17 cellular contexts compared by ENCODE assay signal in genomic region chr14:95011449-95012020, GRCh38.
A peak's percentile ranks its signal among the peaks of the same experiment; 100 is the strongest.
DNase-seq lines count a peak whose midpoint lies in the region; ATAC-seq and TF ChIP-seq lines count a peak whose summit lies in the region.
"Had no signal": no experiment of that assay in that cellular context is flagged by ENCODE, and none has a peak within 500 bp of the region (broad histone marks: within the 10 kb centered on the region; RNA-seq: fewer than 3 reads in every experiment).

No MANE protein-coding gene starts in this region.

- H2AFZ ChIP-seq in neural cell (ENCODE audit: low read depth, low read length), result no peak overlapping the region
- H2AFZ ChIP-seq: GM23248 had no signal

- no peaks in the 10 kb centered on the region for H4K20me1 ChIP-seq in neural cell (ENCODE audit: insufficient read depth)
- H4K20me1 ChIP-seq: BLaER1 treated with 17β-estradiol and CSF1 and Interleukin-3, amounts not matched to agents 10 nM and 100 nM had no signal

- TF ChIP-seq CTCF in neural cell (IDR thresholded peaks at IDR 0.05; ENCODE audit: poor library complexity, severe bottlenecking), result no peak
- TF ChIP-seq CTCF in upper lobe of left lung (IDR thresholded peaks at IDR 0.05), result no peak

- no peak overlapping the region for H3K9ac ChIP-seq in neural cell (ENCODE audit: low read length)
- H3K9ac ChIP-seq: BLaER1 treated with 17β-estradiol and CSF1 and Interleukin-3, amounts not matched to agents 10 nM and 100 nM; GM23248 had no signal

- H3K79me2 ChIP-seq in neural cell (replicated peaks; ENCODE audit: insufficient read depth, low read length), result no peaks in the 10 kb centered on the region

- H3K27ac ChIP-seq in neural cell (ENCODE audit: low read length) (no peak overlapping the region), upper lobe of left lung (no peak overlapping the region)
- H3K27ac ChIP-seq: BLaER1 treated with 17β-estradiol and CSF1 and Interleukin-3, amounts not matched to agents 10 nM and 100 nM; GM23248; HL-60; SK-N-MC had no signal

- no peak for TF ChIP-seq POLR2A in upper lobe of left lung (IDR thresholded peaks at IDR 0.05)

- H3K36me3 ChIP-seq in neural cell (ENCODE audit: insufficient read depth, low read length) (no peaks in the 10 kb centered on the region), upper lobe of left lung (no peaks in the 10 kb centered on the region)
- H3K36me3 ChIP-seq: BLaER1 treated with 17β-estradiol and CSF1 and Interleukin-3, amounts not matched to agents 10 nM and 100 nM had no signal

- no peak for TF ChIP-seq EP300 in neural cell (conservative IDR thresholded peaks at IDR 0.05; ENCODE audit: poor library complexity, severe bottlenecking)
- no peak for TF ChIP-seq EP300 in upper lobe of left lung (IDR thresholded peaks at IDR 0.05)

- H3K4me1 ChIP-seq in upper lobe of left lung, result no peaks in the 10 kb centered on the region

- 47 to 51% methylated on average over 16 of the region's 16 CpGs for WGBS in upper lobe of left lung, 2 donors

- DNase-seq in NCI-H524 (lab: John Stamatoyannopoulos, UW), result peak; percentile 15 to 66
- DNase-seq in NCI-H524 treated with DMSO at 0.1 percent for 48 hours (lab: John Stamatoyannopoulos, UW), result no peak
- DNase-seq in astrocyte of the hippocampus (ENCODE audit: low read depth, low spot score), result peak; percentile 50
- DNase-seq in upper lobe of left lung, result no peak
- DNase-seq in NCI-H345 treated with DMSO at 0.1 percent for 48 hours (lab: John Stamatoyannopoulos, UW; ENCODE audit: unreplicated experiment), result no peak
- DNase-seq: GF-D8, GM23248, NCI-H1436 treated with DMSO at 0.1 percent for 48 hours, NCI-H2029 treated with DMSO at 0.1 percent for 48 hours, NCI-H226 had no signal

- H3K27me3 ChIP-seq in neural cell (ENCODE audit: insufficient read depth, low read depth, low read length) (peaks cover 77% of the 10 kb centered on the region), upper lobe of left lung (no peaks in the 10 kb centered on the region)
- H3K27me3 ChIP-seq: BLaER1 treated with 17β-estradiol and CSF1 and Interleukin-3, amounts not matched to agents 10 nM and 100 nM had no signal

- no peaks in the 10 kb centered on the region for H3F3A ChIP-seq in neural cell (ENCODE audit: insufficient read depth, low read length, poor library complexity, severe bottlenecking)

- peak overlapping the region; percentile 14 for H3K4me3 ChIP-seq in neural cell (ENCODE audit: low read length)
- no peak overlapping the region for H3K4me3 ChIP-seq in upper lobe of left lung
- H3K4me3 ChIP-seq: BLaER1 treated with 17β-estradiol and CSF1 and Interleukin-3, amounts not matched to agents 10 nM and 100 nM; GM23248; SK-N-MC had no signal

- no peaks in the 10 kb centered on the region for H3K9me2 ChIP-seq in neural cell (ENCODE audit: insufficient read depth, low read length)

- no peaks in the 10 kb centered on the region for H3K9me3 ChIP-seq in neural cell (ENCODE audit: low read length)
- H3K9me3 ChIP-seq in upper lobe of left lung, result no peaks in the 10 kb centered on the region

- no peak overlapping the region for H3K4me2 ChIP-seq in neural cell (ENCODE audit: low read length)
- H3K4me2 ChIP-seq: BLaER1 treated with 17β-estradiol and CSF1 and Interleukin-3, amounts not matched to agents 10 nM and 100 nM had no signal

- ATAC-seq in upper lobe of left lung (ENCODE audit: low FRiP score in 2 of 2), result no peak
- ATAC-seq in GM21381 (IDR thresholded peaks at IDR 0.05; ENCODE audit: unreplicated experiment), result no peak
- ATAC-seq: Panc1, Right ventricle myocardium inferior had no signal

- TF ChIP-seq RAD21 in neural cell (conservative IDR thresholded peaks at IDR 0.05), result no peak

TF ChIP-seq in neural cell, 6 proteins besides CTCF, POLR2A, EP300 and RAD21:
- TF ChIP-seq SMC3 (conservative IDR thresholded peaks at IDR 0.05; ENCODE audit: poor library complexity), result no peak
- TF ChIP-seq POLR2AphosphoS5 (IDR thresholded peaks at IDR 0.05), result peak; percentile 19
TF ChIP-seq in neural cell: peak in this region for 1.

Comparison
In these comparisons a context has a peak if more than half of its experiments do, and no peak if none do; other contexts are left out.
1. DNase-seq: peak in NCI-H524 (2 of 2) and astrocyte of the hippocampus (single experiment); none in NCI-H524 treated with DMSO at 0.1 percent for 48 hours (single experiment), upper lobe of left lung (0 of 2) and NCI-H345 treated with DMSO at 0.1 percent for 48 hours (single experiment).